2 cellular contexts compared by ENCODE assay signal in the genomic region with DNA sequence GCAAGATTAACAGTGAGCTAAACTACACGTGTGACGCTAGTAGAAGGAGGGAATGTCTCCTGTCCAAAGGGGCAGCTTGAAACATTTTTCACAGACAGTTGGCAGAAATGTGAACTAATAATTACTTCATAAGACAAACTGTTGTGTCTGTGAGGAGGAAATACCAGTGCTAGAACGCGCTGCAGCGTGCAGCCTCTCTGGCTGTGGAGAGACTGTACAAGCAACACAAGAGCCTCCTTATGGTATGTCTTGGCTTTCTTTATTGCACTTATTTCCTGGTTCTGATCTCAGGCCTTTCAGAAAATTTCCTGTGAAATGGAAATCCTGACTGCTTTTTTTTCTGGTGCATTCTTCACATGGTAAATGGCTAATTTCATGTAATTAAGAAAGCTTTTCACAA.
TF ChIP-seq lines count a peak whose summit lies in the region.

No MANE protein-coding gene starts in this region.

TF ChIP-seq in SK-N-SH treated with all-trans-retinoic acid at 6 μM for 48 hours, 23 proteins besides CTCF, POLR2A, EP300 and RAD21:
- TF ChIP-seq ZNF8 (CRISPR knock-in tag; IDR thresholded peaks at IDR 0.05) (no peak), TCF4 (CRISPR knock-in tag; IDR thresholded peaks at IDR 0.05; ENCODE audit: borderline replicate concordance) (no peak), RARB (CRISPR knock-in tag; IDR thresholded peaks at IDR 0.05) (no peak), ZFP3 (CRISPR knock-in tag; IDR thresholded peaks at IDR 0.05) (no peak), ISL1 (CRISPR knock-in tag; IDR thresholded peaks at IDR 0.05) (no peak), ZFP30 (CRISPR knock-in tag; IDR thresholded peaks at IDR 0.05) (no peak), ARNTL (CRISPR knock-in tag; IDR thresholded peaks at IDR 0.05; ENCODE audit: borderline replicate concordance, low read depth) (no peak), PPARA (CRISPR knock-in tag; IDR thresholded peaks at IDR 0.05; ENCODE audit: borderline replicate concordance) (no peak), ZNF70 (CRISPR knock-in tag; IDR thresholded peaks at IDR 0.05) (no peak), CSDC2 (CRISPR knock-in tag; IDR thresholded peaks at IDR 0.05) (no peak), GLIS3 (CRISPR knock-in tag; IDR thresholded peaks at IDR 0.05) (no peak)
- TF ChIP-seq, protein P1, sequence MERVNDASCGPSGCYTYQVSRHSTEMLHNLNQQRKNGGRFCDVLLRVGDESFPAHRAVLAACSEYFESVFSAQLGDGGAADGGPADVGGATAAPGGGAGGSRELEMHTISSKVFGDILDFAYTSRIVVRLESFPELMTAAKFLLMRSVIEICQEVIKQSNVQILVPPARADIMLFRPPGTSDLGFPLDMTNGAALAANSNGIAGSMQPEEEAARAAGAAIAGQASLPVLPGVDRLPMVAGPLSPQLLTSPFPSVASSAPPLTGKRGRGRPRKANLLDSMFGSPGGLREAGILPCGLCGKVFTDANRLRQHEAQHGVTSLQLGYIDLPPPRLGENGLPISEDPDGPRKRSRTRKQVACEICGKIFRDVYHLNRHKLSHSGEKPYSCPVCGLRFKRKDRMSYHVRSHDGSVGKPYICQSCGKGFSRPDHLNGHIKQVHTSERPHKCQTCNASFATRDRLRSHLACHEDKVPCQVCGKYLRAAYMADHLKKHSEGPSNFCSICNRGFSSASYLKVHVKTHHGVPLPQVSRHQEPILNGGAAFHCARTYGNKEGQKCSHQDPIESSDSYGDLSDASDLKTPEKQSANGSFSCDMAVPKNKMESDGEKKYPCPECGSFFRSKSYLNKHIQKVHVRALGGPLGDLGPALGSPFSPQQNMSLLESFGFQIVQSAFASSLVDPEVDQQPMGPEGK (CRISPR knock-in tag; IDR thresholded peaks at IDR 0.05; ENCODE audit: borderline replicate concordance): no peak

TF ChIP-seq in SK-N-SH, 30 proteins besides CTCF, POLR2A, EP300 and RAD21:
- TF ChIP-seq, protein P2, sequence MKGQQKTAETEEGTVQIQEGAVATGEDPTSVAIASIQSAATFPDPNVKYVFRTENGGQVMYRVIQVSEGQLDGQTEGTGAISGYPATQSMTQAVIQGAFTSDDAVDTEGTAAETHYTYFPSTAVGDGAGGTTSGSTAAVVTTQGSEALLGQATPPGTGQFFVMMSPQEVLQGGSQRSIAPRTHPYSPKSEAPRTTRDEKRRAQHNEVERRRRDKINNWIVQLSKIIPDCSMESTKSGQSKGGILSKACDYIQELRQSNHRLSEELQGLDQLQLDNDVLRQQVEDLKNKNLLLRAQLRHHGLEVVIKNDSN (IDR thresholded peaks at IDR 0.05; ENCODE audit: borderline replicate concordance, low read depth): no peak
- no peak for TF ChIP-seq FOXJ3 (CRISPR knock-in tag; IDR thresholded peaks at IDR 0.05)
- no peak for TF ChIP-seq RXRA (IDR thresholded peaks at IDR 0.05; ENCODE audit: borderline replicate concordance, low read depth)
- TF ChIP-seq POLR2AphosphoS5 (IDR thresholded peaks at IDR 0.05; ENCODE audit: low read depth, low read length): no peak
- TF ChIP-seq, protein P3, sequence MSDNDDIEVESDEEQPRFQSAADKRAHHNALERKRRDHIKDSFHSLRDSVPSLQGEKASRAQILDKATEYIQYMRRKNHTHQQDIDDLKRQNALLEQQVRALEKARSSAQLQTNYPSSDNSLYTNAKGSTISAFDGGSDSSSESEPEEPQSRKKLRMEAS (IDR thresholded peaks at IDR 0.05; ENCODE audit: low read depth): no peak
- TF ChIP-seq MXI1 (IDR thresholded peaks at IDR 0.05; ENCODE audit: low read depth, low read length): no peak
